Comparison of ENCODE assay signal across 1 cellular context in the genomic region with DNA sequence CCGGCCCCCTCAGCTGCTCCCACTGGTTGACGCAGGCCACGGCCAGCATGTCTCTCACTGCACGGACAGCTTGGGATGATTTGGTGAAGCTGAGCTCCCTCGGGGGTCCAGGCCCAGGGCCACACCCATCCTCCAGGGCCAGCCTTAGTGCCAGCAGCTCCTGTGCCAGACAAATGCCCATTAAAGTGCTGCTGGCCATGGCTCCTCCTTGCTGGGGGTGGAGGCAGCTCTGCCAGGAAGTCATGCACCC.
TF ChIP-seq lines count a peak whose summit lies in the region.

No MANE protein-coding gene starts in this region.

TF ChIP-seq in SK-N-SH, 30 proteins besides CTCF, POLR2A, EP300 and RAD21 (continued from another document):
- TF ChIP-seq, protein P1, sequence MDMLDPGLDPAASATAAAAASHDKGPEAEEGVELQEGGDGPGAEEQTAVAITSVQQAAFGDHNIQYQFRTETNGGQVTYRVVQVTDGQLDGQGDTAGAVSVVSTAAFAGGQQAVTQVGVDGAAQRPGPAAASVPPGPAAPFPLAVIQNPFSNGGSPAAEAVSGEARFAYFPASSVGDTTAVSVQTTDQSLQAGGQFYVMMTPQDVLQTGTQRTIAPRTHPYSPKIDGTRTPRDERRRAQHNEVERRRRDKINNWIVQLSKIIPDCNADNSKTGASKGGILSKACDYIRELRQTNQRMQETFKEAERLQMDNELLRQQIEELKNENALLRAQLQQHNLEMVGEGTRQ (IDR thresholded peaks at IDR 0.05; ENCODE audit: borderline replicate concordance, low read depth, low read length): no peak
- TF ChIP-seq RXRA (IDR thresholded peaks at IDR 0.05; ENCODE audit: borderline replicate concordance, low read depth): no peak
- no peak for TF ChIP-seq POLR2AphosphoS5 (IDR thresholded peaks at IDR 0.05; ENCODE audit: low read depth, low read length)
TF ChIP-seq in SK-N-SH: peak in this region for 2.
